ENCODE assay signal across 13 cellular contexts in the genomic region with DNA sequence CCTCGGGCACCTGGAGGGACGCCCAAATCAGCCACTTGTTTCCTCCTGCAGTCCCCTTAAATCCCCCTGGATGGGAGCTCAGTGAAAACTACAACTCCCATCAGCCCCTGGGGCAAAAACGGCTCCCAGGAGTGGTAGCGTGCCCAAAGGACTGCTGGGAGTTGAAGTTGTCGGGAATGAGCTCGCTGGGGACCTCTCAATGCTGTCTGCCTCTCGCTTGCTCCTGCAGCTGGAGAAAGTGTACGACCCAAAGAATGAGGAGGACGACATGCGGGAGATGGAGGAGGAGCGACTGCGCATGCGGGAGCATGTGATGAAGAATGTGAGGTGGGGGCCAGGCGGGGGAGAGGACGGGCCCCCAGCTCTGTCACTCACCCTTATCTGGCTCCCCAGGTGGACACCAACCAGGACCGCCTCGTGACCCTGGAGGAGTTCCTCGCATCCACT. TPM values are rescaled to one million over a fixed set of nuclear protein-coding genes. Genes with fewer than 3 reads are reported as not detected.
DNase-seq lines count a peak whose midpoint lies in the region; ATAC-seq, FAIRE-seq and TF ChIP-seq lines count a peak whose summit lies in the region.
"Had no signal": no experiment of that assay in that cellular context is flagged by ENCODE, and none has a peak within 500 bp of the region (broad histone marks: within the 10 kb centered on the region; RNA-seq: fewer than 3 reads in every experiment).

No MANE protein-coding gene starts in this region.

- H3K4me1 ChIP-seq in Karpas-422 (ENCODE audit: low read length) = peaks cover 9% of the 10 kb centered on the region
- H3K4me1 ChIP-seq in gastrocnemius medialis = no peaks in the 10 kb centered on the region

- no peak overlapping the region for H3K27ac Mint-ChIP-seq in activated CD4-positive, alpha-beta T cell treated with anti-CD3 and anti-CD28 coated beads, Interleukin-2, amount 10 ng/mL, durations not matched to agents 7 days and 5 days
- H3K27ac Mint-ChIP-seq: CD4-positive, CD25-positive, alpha-beta regulatory T cell had no signal

- no peak overlapping the region for H3K4me3 Mint-ChIP-seq in activated CD4-positive, alpha-beta T cell treated with anti-CD3 and anti-CD28 coated beads, Interleukin-2, amount 10 ng/mL, durations not matched to agents 7 days and 5 days
- H3K4me3 Mint-ChIP-seq: CD4-positive, CD25-positive, alpha-beta regulatory T cell had no signal

- no peak overlapping the region for H3K4me3 ChIP-seq in Karpas-422 (ENCODE audit: low read length)
- no peak overlapping the region for H3K4me3 ChIP-seq in gastrocnemius medialis

- H4K20me1 ChIP-seq in Karpas-422 (ENCODE audit: insufficient read depth, low read depth, low read length) = no peaks in the 10 kb centered on the region

- H2AFZ ChIP-seq in Karpas-422 (ENCODE audit: low read length) = no peak overlapping the region

- CTCF ChIA-PET in activated CD4-positive, alpha-beta T cell treated with anti-CD3 and anti-CD28 coated beads, Interleukin-2, amount 10 ng/mL, durations not matched to agents 7 days and 5 days (lab: Charles Lee) = interaction anchor here (0.5 to 2.2 kb wide), 4 partner anchors 8 to 38 kb away, joined by 3 to 5 read pairs (median 4); partner anchors contain the start of gene NUCB1

- no peaks in the 10 kb centered on the region for H3K27me3 ChIP-seq in Karpas-422 (ENCODE audit: low read length)
- no peaks in the 10 kb centered on the region for H3K27me3 ChIP-seq in gastrocnemius medialis

- H3K36me3 ChIP-seq in Karpas-422 (ENCODE audit: insufficient read depth, low read length) (no peaks in the 10 kb centered on the region), gastrocnemius medialis (peaks cover 0 to 80% of the 10 kb centered on the region in 2 donors)

- ATAC-seq in gastrocnemius medialis (peak; percentile 23 to 31), HG02885 (IDR thresholded peaks at IDR 0.05; ENCODE audit: poor library complexity, unreplicated experiment) (no peak)

- intact Hi-C loops in gastrocnemius medialis (cut with DNase I; ENCODE audit: low total_unique reads) = no loop called here

- H3K27ac ChIP-seq in Karpas-422 (ENCODE audit: low read length) (no peak overlapping the region), gastrocnemius medialis (no peak overlapping the region)

- no peak for TF ChIP-seq POLR2A in gastrocnemius medialis (IDR thresholded peaks at IDR 0.05)

- no peaks in the 10 kb centered on the region for H3K9me3 Mint-ChIP-seq in activated CD4-positive, alpha-beta T cell treated with anti-CD3 and anti-CD28 coated beads, Interleukin-2, amount 10 ng/mL, durations not matched to agents 7 days and 5 days

- no peaks in the 10 kb centered on the region for H3K27me3 Mint-ChIP-seq in activated CD4-positive, alpha-beta T cell treated with anti-CD3 and anti-CD28 coated beads, Interleukin-2, amount 10 ng/mL, durations not matched to agents 7 days and 5 days
- H3K27me3 Mint-ChIP-seq: CD4-positive, CD25-positive, alpha-beta regulatory T cell had no signal

- FAIRE-seq in frontal cortex (lab: Jason Lieb, UNC) = no peak
- FAIRE-seq: endometrium, keratinocyte had no signal

- DNase-seq in activated CD4-positive, alpha-beta T cell treated with anti-CD3 and anti-CD28 coated beads, Interleukin-2, amount 10 ng/mL, durations not matched to agents 7 days and 5 days = peak; percentile 22
- DNase-seq in activated CD4-positive, alpha-beta T cell treated with anti-CD3 and anti-CD28 coated beads for 4 hours = no peak
- DNase-seq in Karpas-422 = peak; percentile 83
- DNase-seq in astrocyte of the hippocampus (ENCODE audit: low read depth, low spot score) = peak; percentile 25
- DNase-seq in gastrocnemius medialis = no peak
- DNase-seq in frontal cortex (ENCODE audit: low spot score in 2 of 2) = no peak
- DNase-seq in NCI-H510A (lab: John Stamatoyannopoulos, UW) = no peak
- DNase-seq: CD4-positive, CD25-positive, alpha-beta regulatory T cell; MV-4-11 had no signal

- no peaks in the 10 kb centered on the region for H3K9me2 ChIP-seq in Karpas-422 (replicated peaks; ENCODE audit: insufficient read depth, low read length)

- no peaks in the 10 kb centered on the region for H3K9me3 ChIP-seq in Karpas-422 (ENCODE audit: low read length)
- no peaks in the 10 kb centered on the region for H3K9me3 ChIP-seq in gastrocnemius medialis

- no peaks in the 10 kb centered on the region for H3K79me2 ChIP-seq in Karpas-422 (ENCODE audit: low read length)

- POLR2A ChIA-PET in activated CD4-positive, alpha-beta T cell treated with anti-CD3 and anti-CD28 coated beads, Interleukin-2, amount 10 ng/mL, durations not matched to agents 7 days and 5 days (lab: Charles Lee) = no interaction called here

- H3K4me1 Mint-ChIP-seq in activated CD4-positive, alpha-beta T cell treated with anti-CD3 and anti-CD28 coated beads, Interleukin-2, amount 10 ng/mL, durations not matched to agents 7 days and 5 days = no peaks in the 10 kb centered on the region

- in situ Hi-C loops in gastrocnemius medialis (cut with MboI; ENCODE audit: low sequenced_read_pairs in 4 of 4) = no loop called here

- H3K9ac ChIP-seq in Karpas-422 (ENCODE audit: low read length) = no peak overlapping the region

- TF ChIP-seq CTCF in gastrocnemius medialis (IDR thresholded peaks at IDR 0.05 in 4 of 5, conservative IDR thresholded peaks at IDR 0.05 in 1 of 5) = no peak

- peaks cover 42% of the 10 kb centered on the region for H3K36me3 Mint-ChIP-seq in activated CD4-positive, alpha-beta T cell treated with anti-CD3 and anti-CD28 coated beads, Interleukin-2, amount 10 ng/mL, durations not matched to agents 7 days and 5 days (ENCODE audit: low read depth)

- no peak overlapping the region for H3K4me2 ChIP-seq in Karpas-422 (ENCODE audit: low read depth, low read length, poor library complexity, severe bottlenecking)

RNA-seq across cellular contexts. Expression of gene DHDH, which starts 14.7 kb away (rescaled TPM):
- 1 to 10 TPM; 3.1 to 3.2 TPM for total RNA-seq in activated CD4-positive, alpha-beta T cell treated with anti-CD3 and anti-CD28 coated beads, Interleukin-2, amount 10 ng/mL, durations not matched to agents 7 days and 5 days
- total RNA-seq in Karpas-422 (2014; rRNA removed; shearing (Covaris generic); ENCODE audit: low replicate concordance) = 1.4 and 3.3 TPM in 2 replicates
- total RNA-seq in gastrocnemius medialis (not detected), frontal cortex (not detected)
- total RNA-seq: CD4-positive, CD25-positive, alpha-beta regulatory T cell had no signal

RNA-seq across cellular contexts. Expression of gene NUCB1, which starts 18.7 kb away (rescaled TPM):
- total RNA-seq in activated CD4-positive, alpha-beta T cell treated with anti-CD3 and anti-CD28 coated beads, Interleukin-2, amount 10 ng/mL, durations not matched to agents 7 days and 5 days = 100 to 1,000 TPM; 231 to 251 TPM
- total RNA-seq in Karpas-422 (2014; rRNA removed; shearing (Covaris generic); ENCODE audit: low replicate concordance) = 57.5 and 98.2 TPM in 2 replicates
- total RNA-seq in gastrocnemius medialis (100 to 1,000 TPM in 3 of 4 donors, 10 to 100 TPM in 1; 83.9 to 162 (median 148) TPM), frontal cortex (39.5 TPM)

RNA-seq across cellular contexts. Expression of gene TULP2, which starts 20.3 kb away (rescaled TPM):
- not detected for total RNA-seq in activated CD4-positive, alpha-beta T cell treated with anti-CD3 and anti-CD28 coated beads, Interleukin-2, amount 10 ng/mL, durations not matched to agents 7 days and 5 days
- not detected in 2 replicates for total RNA-seq in Karpas-422 (2014; rRNA removed; shearing (Covaris generic); ENCODE audit: low replicate concordance)
- total RNA-seq in gastrocnemius medialis = not detected
- under 0.01 TPM for total RNA-seq in frontal cortex
- total RNA-seq: CD4-positive, CD25-positive, alpha-beta regulatory T cell; T-helper 2 cell treated with Interferon-gamma antibody and Interleukin-4, amounts not matched to agents 100 ng/mL and 5 ng/mL, for 36 hours had no signal

RNA-seq across cellular contexts. Expression of gene BAX, which starts 35.9 kb away (rescaled TPM):
- total RNA-seq in activated CD4-positive, alpha-beta T cell treated with anti-CD3 and anti-CD28 coated beads, Interleukin-2, amount 10 ng/mL, durations not matched to agents 7 days and 5 days = 100 to 1,000 TPM; 310 to 324 TPM
- 93.8 and 164 TPM in 2 replicates for total RNA-seq in Karpas-422 (2014; rRNA removed; shearing (Covaris generic); ENCODE audit: low replicate concordance)
- 10 to 100 TPM in 3 of 4 donors, 1 to 10 TPM in 1; 7.9 to 21.8 (median 18.0) TPM for total RNA-seq in gastrocnemius medialis
- 9.4 TPM for total RNA-seq in frontal cortex

RNA-seq across cellular contexts. Expression of gene FTL, which starts 46.3 kb away (rescaled TPM):
- total RNA-seq in activated CD4-positive, alpha-beta T cell treated with anti-CD3 and anti-CD28 coated beads, Interleukin-2, amount 10 ng/mL, durations not matched to agents 7 days and 5 days = 100 to 1,000 TPM; 683 to 880 TPM
- 6,036 and 6,638 TPM in 2 replicates for total RNA-seq in Karpas-422 (2014; rRNA removed; shearing (Covaris generic); ENCODE audit: low replicate concordance)
- total RNA-seq in gastrocnemius medialis (1,000 to 10,000 TPM in 3 of 4 donors, 100 to 1,000 TPM in 1; 894 to 1,364 (median 1,121) TPM), frontal cortex (713 TPM)

Comparison
In these comparisons a context has a peak if more than half of its experiments do, and no peak if none do; other contexts are left out.
1. DNase-seq: peak in activated CD4-positive, alpha-beta T cell treated with anti-CD3 and anti-CD28 coated beads, Interleukin-2, amount 10 ng/mL, durations not matched to agents 7 days and 5 days (single experiment), Karpas-422 (single experiment) and astrocyte of the hippocampus (single experiment); none in activated CD4-positive, alpha-beta T cell treated with anti-CD3 and anti-CD28 coated beads for 4 hours (0 of 2), gastrocnemius medialis (0 of 2), frontal cortex (0 of 2) and NCI-H510A (single experiment).